1 cellular context compared by ENCODE assay signal in the genomic region with DNA sequence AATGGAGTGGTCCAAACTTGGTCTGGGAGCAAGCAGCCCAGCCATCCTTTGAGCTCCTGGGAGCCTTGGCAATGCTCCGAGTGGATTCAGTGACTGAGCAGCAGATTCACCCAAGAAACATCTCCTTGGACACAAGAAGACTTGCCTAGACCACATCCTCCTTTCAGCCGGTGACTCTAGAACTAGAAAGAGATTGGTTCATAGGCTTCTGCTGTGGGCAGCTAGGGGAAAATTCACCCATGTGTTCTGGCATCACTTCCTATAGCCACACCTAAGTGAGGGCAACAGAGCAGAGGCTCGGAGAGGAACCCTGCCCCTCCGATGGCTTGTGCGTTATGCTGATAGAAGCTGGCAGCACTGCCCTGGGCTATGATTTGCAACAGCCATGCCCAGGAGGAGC.
TF ChIP-seq lines count a peak whose summit lies in the region.

No MANE protein-coding gene starts in this region.

TF ChIP-seq in SK-N-SH, 30 proteins besides CTCF, POLR2A, EP300 and RAD21:
- no peak for TF ChIP-seq SIN3A (IDR thresholded peaks at IDR 0.05; ENCODE audit: borderline replicate concordance, low read depth, low read length)
- TF ChIP-seq, protein P1, sequence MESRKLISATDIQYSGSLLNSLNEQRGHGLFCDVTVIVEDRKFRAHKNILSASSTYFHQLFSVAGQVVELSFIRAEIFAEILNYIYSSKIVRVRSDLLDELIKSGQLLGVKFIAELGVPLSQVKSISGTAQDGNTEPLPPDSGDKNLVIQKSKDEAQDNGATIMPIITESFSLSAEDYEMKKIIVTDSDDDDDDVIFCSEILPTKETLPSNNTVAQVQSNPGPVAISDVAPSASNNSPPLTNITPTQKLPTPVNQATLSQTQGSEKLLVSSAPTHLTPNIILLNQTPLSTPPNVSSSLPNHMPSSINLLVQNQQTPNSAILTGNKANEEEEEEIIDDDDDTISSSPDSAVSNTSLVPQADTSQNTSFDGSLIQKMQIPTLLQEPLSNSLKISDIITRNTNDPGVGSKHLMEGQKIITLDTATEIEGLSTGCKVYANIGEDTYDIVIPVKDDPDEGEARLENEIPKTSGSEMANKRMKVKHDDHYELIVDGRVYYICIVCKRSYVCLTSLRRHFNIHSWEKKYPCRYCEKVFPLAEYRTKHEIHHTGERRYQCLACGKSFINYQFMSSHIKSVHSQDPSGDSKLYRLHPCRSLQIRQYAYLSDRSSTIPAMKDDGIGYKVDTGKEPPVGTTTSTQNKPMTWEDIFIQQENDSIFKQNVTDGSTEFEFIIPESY (IDR thresholded peaks at IDR 0.05; ENCODE audit: borderline replicate concordance, low read depth) = no peak
- TF ChIP-seq YY1 (IDR thresholded peaks at IDR 0.05; ENCODE audit: low read depth) = no peak
- TF ChIP-seq EZH2phosphoT487 (IDR thresholded peaks at IDR 0.05; ENCODE audit: borderline replicate concordance, low read depth) = no peak
- no peak for TF ChIP-seq FOSL2 (IDR thresholded peaks at IDR 0.05; ENCODE audit: borderline replicate concordance, low read depth)
- no peak for TF ChIP-seq GATA2 (CRISPR knock-in tag; IDR thresholded peaks at IDR 0.05)
- TF ChIP-seq, protein P2, sequence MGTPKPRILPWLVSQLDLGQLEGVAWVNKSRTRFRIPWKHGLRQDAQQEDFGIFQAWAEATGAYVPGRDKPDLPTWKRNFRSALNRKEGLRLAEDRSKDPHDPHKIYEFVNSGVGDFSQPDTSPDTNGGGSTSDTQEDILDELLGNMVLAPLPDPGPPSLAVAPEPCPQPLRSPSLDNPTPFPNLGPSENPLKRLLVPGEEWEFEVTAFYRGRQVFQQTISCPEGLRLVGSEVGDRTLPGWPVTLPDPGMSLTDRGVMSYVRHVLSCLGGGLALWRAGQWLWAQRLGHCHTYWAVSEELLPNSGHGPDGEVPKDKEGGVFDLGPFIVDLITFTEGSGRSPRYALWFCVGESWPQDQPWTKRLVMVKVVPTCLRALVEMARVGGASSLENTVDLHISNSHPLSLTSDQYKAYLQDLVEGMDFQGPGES (IDR thresholded peaks at IDR 0.05; ENCODE audit: low read depth, low read length) = no peak
- no peak for TF ChIP-seq TAF1 (IDR thresholded peaks at IDR 0.05; ENCODE audit: borderline replicate concordance, low read depth, low read length)
- TF ChIP-seq POLR2AphosphoS5 (IDR thresholded peaks at IDR 0.05; ENCODE audit: low read depth, low read length) = no peak
- no peak for TF ChIP-seq CHD2 (IDR thresholded peaks at IDR 0.05; ENCODE audit: low read length, partially characterized antibody)
- TF ChIP-seq USF1 (IDR thresholded peaks at IDR 0.05; ENCODE audit: borderline replicate concordance, low read depth) = no peak
- TF ChIP-seq RCOR1 (IDR thresholded peaks at IDR 0.05; ENCODE audit: low read length) = no peak
- TF ChIP-seq NRF1 (IDR thresholded peaks at IDR 0.05; ENCODE audit: low read depth, low read length) = no peak
- no peak for TF ChIP-seq TEAD4 (IDR thresholded peaks at IDR 0.05; ENCODE audit: borderline replicate concordance, insufficient read depth)
- no peak for TF ChIP-seq MEF2A (IDR thresholded peaks at IDR 0.05; ENCODE audit: borderline replicate concordance, low read depth)
- TF ChIP-seq USF2 (IDR thresholded peaks at IDR 0.05; ENCODE audit: borderline replicate concordance, low read depth, low read length) = no peak
- TF ChIP-seq MXI1 (IDR thresholded peaks at IDR 0.05; ENCODE audit: low read depth, low read length) = no peak
